11 cellular contexts compared by ENCODE assay signal in genomic region chrX:68238568-68238967, GRCh38.
A peak's percentile ranks its signal among the peaks of the same experiment; 100 is the strongest.
DNase-seq lines count a peak whose midpoint lies in the region; ATAC-seq, FAIRE-seq and TF ChIP-seq lines count a peak whose summit lies in the region.
"Had no signal": no experiment of that assay in that cellular context is flagged by ENCODE, and none has a peak within 500 bp of the region (broad histone marks: within the 10 kb centered on the region; RNA-seq: fewer than 3 reads in every experiment).

No MANE protein-coding gene starts in this region.

- H3K4me2 ChIP-seq in Karpas-422 (ENCODE audit: low read depth, low read length, poor library complexity, severe bottlenecking), result no peak overlapping the region
- H3K4me2 ChIP-seq in osteoblast (ENCODE audit: insufficient read depth, low read length), result no peak overlapping the region

- no peaks in the 10 kb centered on the region for H4K20me1 ChIP-seq in Karpas-422 (ENCODE audit: insufficient read depth, low read depth, low read length)
- no peaks in the 10 kb centered on the region for H4K20me1 ChIP-seq in osteoblast (ENCODE audit: insufficient read depth, low read length)

- 86 to 90% methylated on average over 4 to 7 of the region's 7 CpGs for WGBS in thyroid gland, 2 donors

- FAIRE-seq in bronchial epithelial cell (lab: Jason Lieb, UNC), result no peak

- H3K9ac ChIP-seq in Karpas-422 (ENCODE audit: low read length), result no peak overlapping the region

- H3K27ac Mint-ChIP-seq in activated CD4-positive, alpha-beta T cell treated with anti-CD3 and anti-CD28 coated beads, Interleukin-2, amount 10 ng/mL, durations not matched to agents 24 days and 14 days, result no peak overlapping the region
- H3K27ac Mint-ChIP-seq: activated T-cell treated with anti-CD3 and anti-CD28 coated beads, Interleukin-2, amount 50 U/mL, for 72 hours had no signal

- ATAC-seq in HG03342 (IDR thresholded peaks at IDR 0.05; ENCODE audit: unreplicated experiment) (no peak), HG02973 (IDR thresholded peaks at IDR 0.05; ENCODE audit: unreplicated experiment) (no peak)
- ATAC-seq: activated T-cell treated with anti-CD3 and anti-CD28 coated beads, Interleukin-2, amount 50 U/mL, for 72 hours had no signal

- peak; percentile 1 for DNase-seq in activated CD4-positive, alpha-beta T cell treated with anti-CD3 and anti-CD28 coated beads for 48 hours
- DNase-seq in activated CD4-positive, alpha-beta T cell treated with anti-CD3 and anti-CD28 coated beads, Interleukin-2, amount 10 ng/mL, durations not matched to agents 24 days and 14 days, result no peak
- DNase-seq in Karpas-422 (peak; percentile 70), bronchial epithelial cell (ENCODE audit: low read depth) (no peak), osteoblast (ENCODE audit: insufficient read length, low spot score, missing footprints) (no peak), thyroid gland (no peak)
- DNase-seq: stimulated activated CD4-positive, alpha-beta T cell treated with anti-CD3 and anti-CD28 coated beads, Interleukin-4, amount 100 ng/mL, for 4 hours had no signal

- no peaks in the 10 kb centered on the region for H3K9me2 ChIP-seq in Karpas-422 (replicated peaks; ENCODE audit: insufficient read depth, low read length)

- H3K4me1 Mint-ChIP-seq in activated CD4-positive, alpha-beta T cell treated with anti-CD3 and anti-CD28 coated beads, Interleukin-2, amount 10 ng/mL, durations not matched to agents 24 days and 14 days, result no peaks in the 10 kb centered on the region
- H3K4me1 Mint-ChIP-seq: CD4-positive, CD25-positive, alpha-beta regulatory T cell had no signal

- no peak overlapping the region for H3K27ac ChIP-seq in Karpas-422 (ENCODE audit: low read length)
- no peak overlapping the region for H3K27ac ChIP-seq in osteoblast (ENCODE audit: low read depth, low read length)
- no peak overlapping the region for H3K27ac ChIP-seq in thyroid gland

- no peaks in the 10 kb centered on the region for H3K9me3 ChIP-seq in Karpas-422 (ENCODE audit: low read length)
- H3K9me3 ChIP-seq in osteoblast (ENCODE audit: low read depth, low read length), result no peaks in the 10 kb centered on the region
- no peaks in the 10 kb centered on the region for H3K9me3 ChIP-seq in thyroid gland

- no peak overlapping the region for H3K4me3 ChIP-seq in Karpas-422 (ENCODE audit: low read length)
- H3K4me3 ChIP-seq in bronchial epithelial cell (ENCODE audit: low read depth, low read length), result no peak overlapping the region
- H3K4me3 ChIP-seq in osteoblast (ENCODE audit: insufficient read depth, low read length), result no peak overlapping the region
- no peak overlapping the region for H3K4me3 ChIP-seq in thyroid gland (replicated peaks in 1 of 3)

- H3K36me3 ChIP-seq in Karpas-422 (ENCODE audit: insufficient read depth, low read length) (no peaks in the 10 kb centered on the region), bronchial epithelial cell (ENCODE audit: control insufficient read depth, insufficient read depth, low read length) (no peaks in the 10 kb centered on the region), osteoblast (ENCODE audit: insufficient read depth, low read length) (no peaks in the 10 kb centered on the region), thyroid gland (no peaks in the 10 kb centered on the region)

- H3K79me2 ChIP-seq in Karpas-422 (ENCODE audit: low read length), result no peaks in the 10 kb centered on the region
- no peaks in the 10 kb centered on the region for H3K79me2 ChIP-seq in osteoblast (ENCODE audit: insufficient read depth, low read length)

- no peaks in the 10 kb centered on the region for H3K9me3 Mint-ChIP-seq in activated CD4-positive, alpha-beta T cell treated with anti-CD3 and anti-CD28 coated beads, Interleukin-2, amount 10 ng/mL, durations not matched to agents 24 days and 14 days
- H3K9me3 Mint-ChIP-seq: activated T-cell treated with anti-CD3 and anti-CD28 coated beads, Interleukin-2, amount 50 U/mL, for 72 hours; CD4-positive, CD25-positive, alpha-beta regulatory T cell had no signal

- no peaks in the 10 kb centered on the region for H3K27me3 ChIP-seq in Karpas-422 (ENCODE audit: low read length)
- no peaks in the 10 kb centered on the region for H3K27me3 ChIP-seq in bronchial epithelial cell (ENCODE audit: control insufficient read depth, insufficient read depth, low read length)
- peaks cover 4% of the 10 kb centered on the region for H3K27me3 ChIP-seq in osteoblast (ENCODE audit: insufficient read depth, low read length)
- no peaks in the 10 kb centered on the region for H3K27me3 ChIP-seq in thyroid gland

- no peaks in the 10 kb centered on the region for H3K27me3 Mint-ChIP-seq in activated CD4-positive, alpha-beta T cell treated with anti-CD3 and anti-CD28 coated beads, Interleukin-2, amount 10 ng/mL, durations not matched to agents 24 days and 14 days
- H3K27me3 Mint-ChIP-seq: CD4-positive, CD25-positive, alpha-beta regulatory T cell had no signal

- no peaks in the 10 kb centered on the region for H3K4me1 ChIP-seq in Karpas-422 (ENCODE audit: low read length)
- no peaks in the 10 kb centered on the region for H3K4me1 ChIP-seq in osteoblast (ENCODE audit: insufficient read depth, low read length)
- H3K4me1 ChIP-seq in thyroid gland, result no peaks in the 10 kb centered on the region

- H3K36me3 Mint-ChIP-seq in activated CD4-positive, alpha-beta T cell treated with anti-CD3 and anti-CD28 coated beads, Interleukin-2, amount 10 ng/mL, durations not matched to agents 24 days and 14 days (ENCODE audit: low read depth), result no peaks in the 10 kb centered on the region
- H3K36me3 Mint-ChIP-seq: CD4-positive, CD25-positive, alpha-beta regulatory T cell had no signal

- no peak overlapping the region for H2AFZ ChIP-seq in Karpas-422 (ENCODE audit: low read length)
- H2AFZ ChIP-seq in osteoblast (ENCODE audit: low read length), result no peak overlapping the region

- no peak overlapping the region for H3K4me3 Mint-ChIP-seq in activated CD4-positive, alpha-beta T cell treated with anti-CD3 and anti-CD28 coated beads, Interleukin-2, amount 10 ng/mL, durations not matched to agents 24 days and 14 days
- H3K4me3 Mint-ChIP-seq: activated T-cell treated with anti-CD3 and anti-CD28 coated beads, Interleukin-2, amount 50 U/mL, for 72 hours; CD4-positive, CD25-positive, alpha-beta regulatory T cell had no signal

- intact Hi-C loops in activated CD4-positive, alpha-beta T cell treated with anti-CD3 and anti-CD28 coated beads, Interleukin-2, amount 10 ng/mL, durations not matched to agents 24 days and 14 days (cut with micrococcal nuclease), result no loop called here
- intact Hi-C loops in thyroid gland (cut with DNase I), result no loop called here

- peak; percentile 33 for TF ChIP-seq CTCF in bronchial epithelial cell (IDR thresholded peaks at IDR 0.05; ENCODE audit: insufficient read depth, low read length, severe bottlenecking)
- peak; percentile 47 for TF ChIP-seq CTCF in osteoblast (IDR thresholded peaks at IDR 0.05; ENCODE audit: extremely low read depth, low read depth, low read length)
- TF ChIP-seq CTCF in thyroid gland (IDR thresholded peaks at IDR 0.05), result peak in 1 of 6 experiments; percentile 21

- no peak for TF ChIP-seq POLR2A in thyroid gland (IDR thresholded peaks at IDR 0.05)

Comparison
In these comparisons a context has a peak if more than half of its experiments do, and no peak if none do; other contexts are left out.
1. DNase-seq: peak in activated CD4-positive, alpha-beta T cell treated with anti-CD3 and anti-CD28 coated beads for 48 hours (single experiment) and Karpas-422 (single experiment); none in activated CD4-positive, alpha-beta T cell treated with anti-CD3 and anti-CD28 coated beads, Interleukin-2, amount 10 ng/mL, durations not matched to agents 24 days and 14 days (single experiment), bronchial epithelial cell (single experiment), osteoblast (single experiment) and thyroid gland (0 of 2).